ENCODE assay signal across 11 cellular contexts in the genomic region with DNA sequence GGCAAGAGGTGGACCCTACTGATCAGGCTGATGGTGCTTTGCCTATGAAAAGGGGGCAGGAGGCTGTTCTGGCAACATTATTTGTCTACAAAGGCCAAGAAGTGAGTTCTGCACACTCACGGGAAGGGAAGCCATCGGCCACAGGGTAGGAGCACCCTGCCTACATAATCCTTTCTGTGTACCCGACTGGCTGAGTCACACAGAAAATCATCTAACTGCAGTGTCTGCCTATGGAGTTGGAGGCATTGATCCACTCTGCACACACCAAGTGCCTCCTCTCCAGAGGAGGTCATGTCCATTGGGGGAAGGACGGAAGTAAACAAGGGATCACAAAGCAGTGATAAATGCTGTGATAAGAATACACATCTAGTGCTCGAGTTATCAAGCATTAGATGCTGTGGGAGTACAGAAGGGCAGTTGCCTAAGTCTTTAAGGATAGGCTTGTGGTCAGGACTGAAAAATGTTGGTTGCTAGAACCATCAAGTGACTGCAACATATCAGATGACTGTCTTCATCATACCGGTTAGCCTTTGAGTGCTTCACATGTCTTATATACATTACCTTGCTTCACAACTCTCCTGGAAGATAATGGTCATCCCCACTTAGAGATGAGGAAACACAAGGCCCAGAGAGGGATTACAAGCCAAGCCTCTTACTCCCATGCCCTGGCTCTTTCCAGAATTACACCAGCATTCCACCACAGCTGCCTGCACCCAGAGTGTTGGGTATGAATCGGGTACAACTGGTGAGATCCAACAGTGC. TPM values are rescaled to one million over a fixed set of nuclear protein-coding genes. Genes with fewer than 3 reads are reported as not detected.
DNase-seq lines count a peak whose midpoint lies in the region; ATAC-seq, FAIRE-seq and TF ChIP-seq lines count a peak whose summit lies in the region.
"Had no signal": no experiment of that assay in that cellular context is flagged by ENCODE, and none has a peak within 500 bp of the region (broad histone marks: within the 10 kb centered on the region; RNA-seq: fewer than 3 reads in every experiment).

No MANE protein-coding gene starts in this region.

- H3K4me1 ChIP-seq in astrocyte (ENCODE audit: insufficient read depth, low read length) (peaks cover 11% of the 10 kb centered on the region), mesodermal cell (ENCODE audit: control insufficient read depth, insufficient read depth, low read length, poor library complexity, severe bottlenecking) (peaks cover 7% of the 10 kb centered on the region)

- H3K36me3 ChIP-seq in astrocyte (ENCODE audit: insufficient read depth, low read length): no peaks in the 10 kb centered on the region
- H3K36me3 ChIP-seq in mesodermal cell (ENCODE audit: control insufficient read depth, insufficient read depth, low read length): peaks cover 13% of the 10 kb centered on the region
- H3K36me3 ChIP-seq: ovary, thyroid gland had no signal

- H3K27ac Mint-ChIP-seq in HFFc6 (no peak overlapping the region), astrocyte (ENCODE audit: unreplicated experiment) (peak overlapping the region; percentile 8)

- no peaks in the 10 kb centered on the region for H3K36me3 Mint-ChIP-seq in HFFc6 (ENCODE audit: low read depth)
- H3K36me3 Mint-ChIP-seq in astrocyte (ENCODE audit: low read depth, unreplicated experiment): no peaks in the 10 kb centered on the region

- H2AFZ ChIP-seq in astrocyte (ENCODE audit: low read depth, low read length): no peak overlapping the region

- no peaks in the 10 kb centered on the region for H3K9me3 ChIP-seq in astrocyte (ENCODE audit: insufficient read depth, low read depth, low read length)
- no peaks in the 10 kb centered on the region for H3K9me3 ChIP-seq in mesodermal cell (ENCODE audit: control insufficient read depth, low read length)
- H3K9me3 ChIP-seq: ovary, thyroid gland had no signal

- FAIRE-seq in astrocyte (lab: Jason Lieb, UNC): no peak

- H3K4me3 ChIP-seq in astrocyte (ENCODE audit: insufficient read depth, low read depth, low read length) (no peak overlapping the region), mesodermal cell (ENCODE audit: extremely low read depth, insufficient read depth, low read length, poor library complexity, severe bottlenecking) (peak overlapping the region; percentile 70)

- peaks cover 27% of the 10 kb centered on the region for H3K27me3 ChIP-seq in astrocyte (ENCODE audit: insufficient read depth, low read length)
- H3K27me3 ChIP-seq: ovary, thyroid gland had no signal

- H3K4me3 Mint-ChIP-seq in HFFc6: peak overlapping the region; percentile 81
- peak overlapping the region; percentile 81 for H3K4me3 Mint-ChIP-seq in astrocyte (ENCODE audit: unreplicated experiment)

- no peak overlapping the region for H3K9ac ChIP-seq in astrocyte (ENCODE audit: low read length)

- H4K20me1 ChIP-seq in astrocyte (ENCODE audit: insufficient read depth, low read length): peaks cover 16% of the 10 kb centered on the region

- 91 to 95% methylated on average over 6 of the region's 7 CpGs for WGBS in mesodermal cell (ENCODE audit: insufficient coverage in 2 of 2), 2 experiments

- H3K79me2 ChIP-seq in astrocyte (ENCODE audit: insufficient read depth, low read length): peaks cover 15% of the 10 kb centered on the region

- H3K27ac ChIP-seq in 22Rv1 (peak overlapping the region; percentile 43; the same call in 1 of the 2 replicates), astrocyte (ENCODE audit: low read depth, low read length) (no peak overlapping the region), mesodermal cell (ENCODE audit: low read depth, low read length, severe bottlenecking) (no peak overlapping the region)
- H3K27ac ChIP-seq: ovary, thyroid gland had no signal

- H3K4me2 ChIP-seq in astrocyte (ENCODE audit: low read length): peak overlapping the region; percentile 91

- DNase-seq in HFFc6: no peak
- DNase-seq in astrocyte (ENCODE audit: low read depth): no peak
- DNase-seq in stimulated activated CD4-positive, alpha-beta T cell treated with anti-CD3 and anti-CD28 coated beads, Interleukin-15, amount 100 ng/mL, for 24 hours: no peak
- no peak for DNase-seq in putamen (ENCODE audit: low spot score)
- no peak for DNase-seq in KG1 (lab: John Stamatoyannopoulos, UW)
- DNase-seq: NCI-H1694, ovary, thyroid gland had no signal

- ATAC-seq in HG03342 (IDR thresholded peaks at IDR 0.05; ENCODE audit: unreplicated experiment): no peak

- H3K9me3 Mint-ChIP-seq in HFFc6 (no peaks in the 10 kb centered on the region), astrocyte (ENCODE audit: unreplicated experiment) (no peaks in the 10 kb centered on the region)

- H3K27me3 Mint-ChIP-seq in HFFc6 (ENCODE audit: insufficient read depth) (peaks cover 6% of the 10 kb centered on the region), astrocyte (ENCODE audit: low read depth, unreplicated experiment) (peaks cover 2% of the 10 kb centered on the region)

- H3K4me1 Mint-ChIP-seq in HFFc6 (ENCODE audit: low read depth): peaks cover 26% of the 10 kb centered on the region
- H3K4me1 Mint-ChIP-seq in astrocyte (ENCODE audit: low read depth, unreplicated experiment): peaks cover 5% of the 10 kb centered on the region

- TF ChIP-seq CTCF in 22Rv1 (IDR thresholded peaks at IDR 0.05): no peak
- TF ChIP-seq CTCF in HFFc6 (IDR thresholded peaks at IDR 0.05): no peak
- TF ChIP-seq CTCF in astrocyte (IDR thresholded peaks at IDR 0.05; ENCODE audit: insufficient read depth, low read depth, low read length): no peak

RNA-seq across cellular contexts. Expression of a gene that starts 1.3 kb away (rescaled TPM):
- 10 to 100 TPM; 11.5 to 13.6 (median 12.5) TPM for total RNA-seq in HFFc6 (2021; fragmentation: NEBNext Ultra II Directional; extraction: Animal tissue kit (Norgen Biotek cat#: 25700))
- 16.5 and 18.8 TPM in 2 replicates for total RNA-seq in astrocyte
- 14.2 TPM for polyA plus RNA-seq in mesodermal cell (2013, experiment 1 of 2)
- polyA plus RNA-seq in mesodermal cell (2013, experiment 2 of 2): 12.7 TPM

RNA-seq across cellular contexts. Expression of a gene that starts 28.5 kb away (rescaled TPM):
- 1 to 10 TPM; 6.7 to 8.5 (median 7.6) TPM for total RNA-seq in HFFc6 (2021; fragmentation: NEBNext Ultra II Directional; extraction: Animal tissue kit (Norgen Biotek cat#: 25700))
- 10.5 and 11.5 TPM in 2 replicates for total RNA-seq in astrocyte
- polyA plus RNA-seq in mesodermal cell (2013, experiment 1 of 2): 6.5 TPM
- polyA plus RNA-seq in mesodermal cell (2013, experiment 2 of 2): 6.5 TPM

RNA-seq across cellular contexts. Expression of a gene that starts 55.5 kb away (rescaled TPM):
- 1,000 to 10,000 TPM in 4 of 6 experiments, 100 to 1,000 TPM in 2; 953 to 1,196 (median 1,072) TPM for total RNA-seq in HFFc6 (2021; fragmentation: NEBNext Ultra II Directional; extraction: Animal tissue kit (Norgen Biotek cat#: 25700))
- total RNA-seq in astrocyte: 1,037 and 1,189 TPM in 2 replicates
- 1,589 TPM for polyA plus RNA-seq in mesodermal cell (2013, experiment 1 of 2)
- 1,467 TPM for polyA plus RNA-seq in mesodermal cell (2013, experiment 2 of 2)

RNA-seq across cellular contexts. Expression of a gene that starts 55.6 kb away (rescaled TPM):
- total RNA-seq in HFFc6 (2021; fragmentation: NEBNext Ultra II Directional; extraction: Animal tissue kit (Norgen Biotek cat#: 25700)): 10 to 100 TPM; 12.1 to 15.9 (median 13.4) TPM
- 18.7 and 22.2 TPM in 2 replicates for total RNA-seq in astrocyte
- 20.3 TPM for polyA plus RNA-seq in mesodermal cell (2013, experiment 1 of 2)
- polyA plus RNA-seq in mesodermal cell (2013, experiment 2 of 2): 17.1 TPM
